1 cellular context compared by ENCODE assay signal in genomic region chr3:197028711-197029510, GRCh38.
TF ChIP-seq lines count a peak whose summit lies in the region.

No MANE protein-coding gene starts in this region.

TF ChIP-seq in IMR-90, 13 proteins besides CTCF, POLR2A, EP300 and RAD21 (continued from another document):
- TF ChIP-seq ELK1 (IDR thresholded peaks at IDR 0.05; ENCODE audit: borderline replicate concordance, low read depth, low read length) = no peak
